ENCODE assay signal across 10 cellular contexts in the genomic region with DNA sequence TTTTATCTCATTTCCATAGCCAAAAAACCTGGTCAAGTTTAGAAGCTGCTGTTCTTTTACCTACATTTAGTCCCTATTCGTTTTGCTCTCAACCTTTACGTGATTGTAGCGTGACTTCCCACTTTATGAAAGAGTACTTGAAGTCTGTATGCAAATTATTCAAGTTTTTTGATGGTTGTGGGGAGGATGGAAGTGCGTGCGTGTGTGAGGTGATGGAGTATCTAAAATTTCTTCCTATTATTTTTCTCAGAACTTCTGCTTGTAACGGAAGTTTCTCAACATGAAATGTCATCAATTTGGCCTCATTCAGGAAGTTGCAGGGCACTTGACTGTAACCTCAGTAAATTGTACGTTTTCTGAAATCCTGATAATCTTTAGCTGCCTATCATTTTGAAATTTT.
A peak's percentile ranks its signal among the peaks of the same experiment; 100 is the strongest.
DNase-seq lines count a peak whose midpoint lies in the region; ATAC-seq and TF ChIP-seq lines count a peak whose summit lies in the region.
"Had no signal": no experiment of that assay in that cellular context is flagged by ENCODE, and none has a peak within 500 bp of the region (broad histone marks: within the 10 kb centered on the region; RNA-seq: fewer than 3 reads in every experiment).

No MANE protein-coding gene starts in this region.

- POLR2A ChIA-PET in A673 (lab: Charles Lee; ENCODE audit: low non-redundant PET), result interaction anchor here (0.6 kb wide), 1 partner anchor 390 kb away, joined by 5 read pairs; no protein-coding TSS in a partner anchor

- H3K4me1 ChIP-seq in A673 (ENCODE audit: insufficient read depth, low read length, poor library complexity, severe bottlenecking), result peaks cover 19% of the 10 kb centered on the region
- H3K4me1 ChIP-seq: uterus had no signal

- H3K4me3 Mint-ChIP-seq in activated naive CD8-positive, alpha-beta T cell treated with anti-CD3 and anti-CD28 coated beads, Interleukin-2, amount 50 U/mL, for 24 hours, result peak overlapping the region; percentile 69
- H3K4me3 Mint-ChIP-seq in osteocyte (ENCODE audit: unreplicated experiment), result no peak overlapping the region

- CTCF ChIA-PET in A673 (lab: Charles Lee), result no interaction called here

- DNase-seq in A673 (ENCODE audit: low spot score) (peak; percentile 33), NOMO-1 treated with dmso at 0.1 percent for 144 hours (lab: John Stamatoyannopoulos, UW; ENCODE audit: unreplicated experiment) (peak; percentile 93), posterior cingulate gyrus (no peak), SHP77 treated with DMSO at 0.1 percent for 48 hours (lab: John Stamatoyannopoulos, UW) (no peak), osteocyte (ENCODE audit: extremely low spot score, unreplicated experiment) (no peak)
- peak; percentile 16 for DNase-seq in activated naive CD8-positive, alpha-beta T cell treated with anti-CD3 and anti-CD28 coated beads, Interleukin-2, amount 50 U/mL, for 24 hours
- DNase-seq: NCI-H524 treated with DMSO at 0.1 percent for 48 hours, uterus had no signal

- H3K27ac Mint-ChIP-seq in activated naive CD8-positive, alpha-beta T cell treated with anti-CD3 and anti-CD28 coated beads, Interleukin-2, amount 50 U/mL, for 24 hours, result peak overlapping the region; percentile 99
- H3K27ac Mint-ChIP-seq in osteocyte (ENCODE audit: unreplicated experiment), result no peak overlapping the region

- H3K36me3 ChIP-seq in A673 (ENCODE audit: insufficient read depth, low read length, poor library complexity, severe bottlenecking), result no peaks in the 10 kb centered on the region
- H3K36me3 ChIP-seq: uterus had no signal

- peaks cover 35% of the 10 kb centered on the region for H3K36me3 Mint-ChIP-seq in activated naive CD8-positive, alpha-beta T cell treated with anti-CD3 and anti-CD28 coated beads, Interleukin-2, amount 50 U/mL, for 24 hours (ENCODE audit: low read depth)
- no peaks in the 10 kb centered on the region for H3K36me3 Mint-ChIP-seq in osteocyte (ENCODE audit: unreplicated experiment)

- no peaks in the 10 kb centered on the region for H3K9me3 ChIP-seq in A673 (ENCODE audit: low read depth, low read length, poor library complexity, severe bottlenecking)
- H3K9me3 ChIP-seq: uterus had no signal

- peaks cover 83% of the 10 kb centered on the region for H3K4me1 Mint-ChIP-seq in activated naive CD8-positive, alpha-beta T cell treated with anti-CD3 and anti-CD28 coated beads, Interleukin-2, amount 50 U/mL, for 24 hours
- H3K4me1 Mint-ChIP-seq in osteocyte (ENCODE audit: unreplicated experiment), result no peaks in the 10 kb centered on the region

- no peak overlapping the region for H3K27ac ChIP-seq in A673 (ENCODE audit: low read depth, low read length, poor library complexity, severe bottlenecking)
- H3K27ac ChIP-seq: uterus had no signal

- no peak overlapping the region for H3K4me3 ChIP-seq in A673 (ENCODE audit: low read depth, low read length, poor library complexity, severe bottlenecking)
- H3K4me3 ChIP-seq: uterus had no signal

- no TSS peak for BruUV-seq in A673 (replicated peaks; lab: Mats Ljungman, UMichigan)

- intact Hi-C loops in A673 (cut with micrococcal nuclease; ENCODE audit: unreplicated experiment), result no loop called here
- intact Hi-C loops in posterior cingulate gyrus (cut with DNase I), result no loop called here

- H3K9me3 Mint-ChIP-seq in activated naive CD8-positive, alpha-beta T cell treated with anti-CD3 and anti-CD28 coated beads, Interleukin-2, amount 50 U/mL, for 24 hours, result peaks cover 6% of the 10 kb centered on the region
- H3K9me3 Mint-ChIP-seq in osteocyte (ENCODE audit: unreplicated experiment), result peaks cover 18% of the 10 kb centered on the region

- peak; percentile 66 for ATAC-seq in GM18909 (IDR thresholded peaks at IDR 0.05; ENCODE audit: poor library complexity, unreplicated experiment)
- peak; percentile 82 for ATAC-seq in activated naive CD8-positive, alpha-beta T cell treated with anti-CD3 and anti-CD28 coated beads, Interleukin-2, amount 50 U/mL, for 24 hours
- ATAC-seq in GM21529 (IDR thresholded peaks at IDR 0.05; ENCODE audit: unreplicated experiment), result no peak

- no peaks in the 10 kb centered on the region for H3K27me3 Mint-ChIP-seq in activated naive CD8-positive, alpha-beta T cell treated with anti-CD3 and anti-CD28 coated beads, Interleukin-2, amount 50 U/mL, for 24 hours
- no peaks in the 10 kb centered on the region for H3K27me3 Mint-ChIP-seq in osteocyte (ENCODE audit: unreplicated experiment)

- TF ChIP-seq CTCF in A673 (conservative IDR thresholded peaks at IDR 0.05; ENCODE audit: low read depth, low read length) (no peak), osteocyte (IDR thresholded peaks at IDR 0.05) (no peak)

- H3K27me3 ChIP-seq in A673 (replicated peaks; ENCODE audit: insufficient read depth, low read depth, low read length, poor library complexity), result no peaks in the 10 kb centered on the region
- H3K27me3 ChIP-seq: uterus had no signal

Comparison
In these comparisons a context has a peak if more than half of its experiments do, and no peak if none do; other contexts are left out.
1. DNase-seq: peak in A673 (single experiment), NOMO-1 treated with dmso at 0.1 percent for 144 hours (single experiment) and activated naive CD8-positive, alpha-beta T cell treated with anti-CD3 and anti-CD28 coated beads, Interleukin-2, amount 50 U/mL, for 24 hours (single experiment); none in posterior cingulate gyrus (0 of 10), SHP77 treated with DMSO at 0.1 percent for 48 hours (single experiment) and osteocyte (single experiment).